Comparison of ENCODE assay signal across 15 cellular contexts in genomic region chr6:73030257-73030656, GRCh38.
DNase-seq lines count a peak whose midpoint lies in the region; ATAC-seq and TF ChIP-seq lines count a peak whose summit lies in the region.
"Had no signal": no experiment of that assay in that cellular context is flagged by ENCODE, and none has a peak within 500 bp of the region (broad histone marks: within the 10 kb centered on the region; RNA-seq: fewer than 3 reads in every experiment).

No MANE protein-coding gene starts in this region.

- H3K4me1 Mint-ChIP-seq in nephron progenitor cell: peaks cover 34% of the 10 kb centered on the region
- H3K4me1 Mint-ChIP-seq: activated B cell treated with CpG ODN at 0.5 μM for 24 hours, memory B cell had no signal

- H3K36me3 ChIP-seq in esophagus muscularis mucosa (no peaks in the 10 kb centered on the region), psoas muscle (ENCODE audit: insufficient read depth in 1 of 2, low read depth in 1 of 2) (no peaks in the 10 kb centered on the region)
- H3K36me3 ChIP-seq: spleen, thoracic aorta had no signal

- TF ChIP-seq CTCF in nephron progenitor cell (IDR thresholded peaks at IDR 0.05) (no peak), esophagus muscularis mucosa (IDR thresholded peaks at IDR 0.05) (no peak), psoas muscle (IDR thresholded peaks at IDR 0.05) (no peak)

- H3K27me3 Mint-ChIP-seq in nephron progenitor cell (ENCODE audit: low read depth, poor library complexity): no peaks in the 10 kb centered on the region
- H3K27me3 Mint-ChIP-seq: activated B cell treated with CpG ODN at 0.5 μM for 24 hours, memory B cell had no signal

- H3K36me3 Mint-ChIP-seq in nephron progenitor cell (ENCODE audit: low read depth): no peaks in the 10 kb centered on the region
- H3K36me3 Mint-ChIP-seq: memory B cell had no signal

- H3K27me3 ChIP-seq in esophagus muscularis mucosa (no peaks in the 10 kb centered on the region), psoas muscle (ENCODE audit: insufficient read depth in 3 of 3, low read length in 2 of 3) (no peaks in the 10 kb centered on the region)
- H3K27me3 ChIP-seq: spleen had no signal

- intact Hi-C loops in esophagus muscularis mucosa (cut with DNase I): no loop called here
- intact Hi-C loops in psoas muscle (cut with DNase I): no loop called here

- H3K4me1 ChIP-seq in esophagus muscularis mucosa (no peaks in the 10 kb centered on the region), psoas muscle (peaks cover 17% of the 10 kb centered on the region)
- H3K4me1 ChIP-seq: spleen had no signal

- H3K9me3 ChIP-seq in esophagus muscularis mucosa (no peaks in the 10 kb centered on the region), psoas muscle (no peaks in the 10 kb centered on the region)
- H3K9me3 ChIP-seq: spleen, thoracic aorta had no signal

- no peaks in the 10 kb centered on the region for H3K9me3 Mint-ChIP-seq in nephron progenitor cell
- H3K9me3 Mint-ChIP-seq: activated B cell treated with CpG ODN at 0.5 μM for 24 hours; CD8-positive, alpha-beta T cell; memory B cell had no signal

- H3K27ac Mint-ChIP-seq in nephron progenitor cell: peak overlapping the region; percentile 31
- H3K27ac Mint-ChIP-seq: activated B cell treated with CpG ODN at 0.5 μM for 24 hours; CD8-positive, alpha-beta T cell; memory B cell had no signal

- no peak overlapping the region for H3K4me3 Mint-ChIP-seq in nephron progenitor cell
- H3K4me3 Mint-ChIP-seq: activated B cell treated with CpG ODN at 0.5 μM for 24 hours; CD8-positive, alpha-beta T cell; memory B cell had no signal

- H3K4me3 ChIP-seq in esophagus muscularis mucosa (no peak overlapping the region), psoas muscle (no peak overlapping the region)
- H3K4me3 ChIP-seq: spleen, thoracic aorta had no signal

- no peak for TF ChIP-seq POLR2A in esophagus muscularis mucosa (IDR thresholded peaks at IDR 0.05; ENCODE audit: low read depth)

- no peak overlapping the region for H3K27ac ChIP-seq in esophagus muscularis mucosa (replicated peaks in 1 of 4)
- H3K27ac ChIP-seq in psoas muscle: no peak overlapping the region
- H3K27ac ChIP-seq: spleen, thoracic aorta had no signal

- TF ChIP-seq EP300 in esophagus muscularis mucosa (IDR thresholded peaks at IDR 0.05): no peak

- peak; percentile 71 for ATAC-seq in GM18909 (IDR thresholded peaks at IDR 0.05; ENCODE audit: poor library complexity, unreplicated experiment)
- ATAC-seq in GM21717 (IDR thresholded peaks at IDR 0.05; ENCODE audit: unreplicated experiment): peak; percentile 80
- peak; percentile 88 for ATAC-seq in HG03108 (IDR thresholded peaks at IDR 0.05; ENCODE audit: unreplicated experiment)
- no peak for ATAC-seq in psoas muscle
- no peak for ATAC-seq in HG03571 (IDR thresholded peaks at IDR 0.05; ENCODE audit: unreplicated experiment)
- ATAC-seq: CD8-positive, alpha-beta T cell; esophagus mucosa had no signal

- DNase-seq in nephron progenitor cell (no peak), esophagus muscularis mucosa (ENCODE audit: extremely low spot score) (no peak), psoas muscle (no peak)
- DNase-seq: activated B cell treated with CpG ODN at 0.5 μM for 24 hours; CD8-positive, alpha-beta T cell; NCI-H2081; occipital lobe; spleen had no signal

Comparison
In these comparisons a context has a peak if more than half of its experiments do, and no peak if none do; other contexts are left out.
1. ATAC-seq: peak in GM18909 (single experiment), GM21717 (single experiment) and HG03108 (single experiment); none in psoas muscle (0 of 4) and HG03571 (single experiment).